Comparison of ENCODE assay signal across 9 cellular contexts in the genomic region with DNA sequence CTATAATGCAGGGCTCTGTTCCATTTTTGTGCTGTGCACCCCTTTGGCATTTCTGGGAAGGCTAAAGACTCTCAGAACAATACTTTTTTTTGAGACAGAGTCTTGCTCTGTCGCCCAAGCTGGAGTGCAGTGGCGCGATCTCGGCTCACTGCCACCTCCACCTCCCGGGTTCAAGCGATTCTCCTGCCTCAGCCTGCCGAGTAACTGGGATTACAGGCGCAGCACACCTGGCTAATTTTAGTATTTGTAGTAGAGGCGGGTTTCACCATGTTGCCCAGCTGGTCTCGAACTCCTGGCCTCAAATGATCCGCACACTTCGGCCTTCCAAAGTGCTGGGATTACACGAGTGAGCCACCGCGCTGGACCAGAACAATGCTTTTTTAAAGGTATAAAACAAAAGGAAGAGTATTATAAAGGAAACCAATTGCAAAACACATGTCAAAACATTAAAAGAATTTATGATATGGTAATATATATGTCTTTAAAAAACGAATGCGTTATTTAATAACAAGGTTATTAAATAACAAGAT. TPM values are rescaled to one million over a fixed set of nuclear protein-coding genes. Genes with fewer than 3 reads are reported as not detected.
DNase-seq lines count a peak whose midpoint lies in the region; ATAC-seq and TF ChIP-seq lines count a peak whose summit lies in the region.
"Had no signal": no experiment of that assay in that cellular context is flagged by ENCODE, and none has a peak within 500 bp of the region (broad histone marks: within the 10 kb centered on the region; RNA-seq: fewer than 3 reads in every experiment).

No MANE protein-coding gene starts in this region.

- H3K27me3 Mint-ChIP-seq in CD4-positive, CD25-positive, alpha-beta regulatory T cell, result peaks cover 5% of the 10 kb centered on the region

- no peaks in the 10 kb centered on the region for H3K79me1 ChIP-seq in neuronal stem cell (ENCODE audit: low read depth, low read length)

- H2BK15ac ChIP-seq in neuronal stem cell (ENCODE audit: low read length), result no peak overlapping the region

- no peak overlapping the region for H2AK5ac ChIP-seq in neuronal stem cell (ENCODE audit: low read depth, low read length)

- peak overlapping the region; percentile 84 to 95 (median 91) for H3K27ac Mint-ChIP-seq in CD4-positive, CD25-positive, alpha-beta regulatory T cell

- no peak overlapping the region for H2BK5ac ChIP-seq in neuronal stem cell (ENCODE audit: low read length)

- H3K18ac ChIP-seq in neuronal stem cell (ENCODE audit: low read length), result no peak overlapping the region

- H3K9ac ChIP-seq in MM.1S (ENCODE audit: low read length), result peak overlapping the region; percentile 86
- H3K9ac ChIP-seq in neuronal stem cell (ENCODE audit: low read depth, low read length, poor library complexity), result no peak overlapping the region

- H2AFZ ChIP-seq in MM.1S (ENCODE audit: low read length) (peak overlapping the region; percentile 79), neuronal stem cell (ENCODE audit: low read length) (no peak overlapping the region)

- DNase-seq in CD4-positive, CD25-positive, alpha-beta regulatory T cell, result no peak
- DNase-seq in MM.1S (peak; percentile 9), neuronal stem cell (ENCODE audit: low spot score) (no peak), GM10248 (ENCODE audit: extremely low spot score) (no peak), superior temporal gyrus (ENCODE audit: extremely low spot score) (no peak), NCI-H2171 (lab: John Stamatoyannopoulos, UW) (no peak), LoVo (ENCODE audit: low spot score) (no peak)
- DNase-seq in effector memory CD4-positive, alpha-beta T cell, result no peak
- DNase-seq: WERI-Rb-1 had no signal

- H2BK12ac ChIP-seq in neuronal stem cell (ENCODE audit: low read length), result no peak overlapping the region

- POLR2A ChIA-PET in GM10248 (lab: Yijun Ruan, JAX), result no interaction called here

- H3K4me2 ChIP-seq in MM.1S (ENCODE audit: low read depth, low read length) (peak overlapping the region; percentile 86), neuronal stem cell (ENCODE audit: insufficient read depth, low read length, poor library complexity, severe bottlenecking) (peak overlapping the region; percentile 96)

- H3K4ac ChIP-seq in neuronal stem cell (ENCODE audit: low read length), result no peak overlapping the region

- TF ChIP-seq CTCF in MM.1S (IDR thresholded peaks at IDR 0.05; ENCODE audit: low read length) (no peak), GM10248 (IDR thresholded peaks at IDR 0.05; ENCODE audit: control extremely low read depth, extremely low read depth, low read depth, missing control alignments) (no peak)

- no peak for ATAC-seq in CD4-positive, CD25-positive, alpha-beta regulatory T cell (ENCODE audit: low read depth in 2 of 2)

- H3K4me1 Mint-ChIP-seq in CD4-positive, CD25-positive, alpha-beta regulatory T cell, result peaks cover 18 to 53% (median 36%) of the 10 kb centered on the region in 4 donors

- H3K4me3 ChIP-seq in CD4-positive, CD25-positive, alpha-beta regulatory T cell (ENCODE audit: low read depth, low read length), result peak overlapping the region; percentile 88
- H3K4me3 ChIP-seq in MM.1S (ENCODE audit: low read length) (peak overlapping the region; percentile 80), neuronal stem cell (ENCODE audit: low read length in 2 of 2) (no peak overlapping the region)
- H3K4me3 ChIP-seq in effector memory CD4-positive, alpha-beta T cell (ENCODE audit: insufficient read depth, low read depth, low read length, poor library complexity, severe bottlenecking), result peak overlapping the region; percentile 91

- H3K9me3 Mint-ChIP-seq in CD4-positive, CD25-positive, alpha-beta regulatory T cell, result peaks cover 0 to 3% (median 0%) of the 10 kb centered on the region in 7 donors

- no peak overlapping the region for H4K8ac ChIP-seq in neuronal stem cell (ENCODE audit: low read depth, low read length)

- H3K4me1 ChIP-seq in CD4-positive, CD25-positive, alpha-beta regulatory T cell (ENCODE audit: control insufficient read depth, insufficient read depth, low read length, poor library complexity, severe bottlenecking), result peaks cover 41% of the 10 kb centered on the region
- H3K4me1 ChIP-seq in MM.1S (ENCODE audit: low read length) (peaks cover 28% of the 10 kb centered on the region), neuronal stem cell (ENCODE audit: control insufficient read depth in 2 of 2, insufficient read depth in 1 of 2, low read depth in 1 of 2, low read length in 2 of 2) (peaks cover 0 to 5% of the 10 kb centered on the region in 2 donors)
- H3K4me1 ChIP-seq in effector memory CD4-positive, alpha-beta T cell (ENCODE audit: control insufficient read depth, insufficient read depth, low read length, poor library complexity, severe bottlenecking), result peaks cover 21% of the 10 kb centered on the region

- H3K36me3 Mint-ChIP-seq in CD4-positive, CD25-positive, alpha-beta regulatory T cell, result peaks cover 14% of the 10 kb centered on the region

- H4K20me1 ChIP-seq in MM.1S (ENCODE audit: insufficient read depth, low read length), result no peaks in the 10 kb centered on the region

- no peak overlapping the region for H2BK120ac ChIP-seq in neuronal stem cell (ENCODE audit: low read depth, low read length)

- H4K91ac ChIP-seq in neuronal stem cell (ENCODE audit: low read depth, low read length, poor library complexity), result no peak overlapping the region

- peaks cover 7% of the 10 kb centered on the region for H3K36me3 ChIP-seq in CD4-positive, CD25-positive, alpha-beta regulatory T cell (ENCODE audit: control insufficient read depth, insufficient read depth, low read length)
- H3K36me3 ChIP-seq in MM.1S (replicated peaks; ENCODE audit: insufficient read depth, low read length), result no peaks in the 10 kb centered on the region
- peaks cover 5% of the 10 kb centered on the region for H3K36me3 ChIP-seq in effector memory CD4-positive, alpha-beta T cell (ENCODE audit: control insufficient read depth, insufficient read depth, low read length)
- H3K36me3 ChIP-seq in neuronal stem cell (replicated peaks in 1 of 2; ENCODE audit: control insufficient read depth in 2 of 2, insufficient read depth in 2 of 2, low read length in 2 of 2), result no peaks in the 10 kb centered on the region
- H3K36me3 ChIP-seq: WERI-Rb-1 had no signal

- H3K9me3 ChIP-seq in CD4-positive, CD25-positive, alpha-beta regulatory T cell (ENCODE audit: control insufficient read depth in 2 of 2, low read length in 2 of 2), result no peaks in the 10 kb centered on the region
- H3K9me3 ChIP-seq in MM.1S (replicated peaks; ENCODE audit: insufficient read depth, low read length), result no peaks in the 10 kb centered on the region
- H3K9me3 ChIP-seq in effector memory CD4-positive, alpha-beta T cell (ENCODE audit: control insufficient read depth, low read length), result no peaks in the 10 kb centered on the region
- no peaks in the 10 kb centered on the region for H3K9me3 ChIP-seq in neuronal stem cell (replicated peaks in 1 of 2; ENCODE audit: control insufficient read depth in 2 of 2, insufficient read depth in 1 of 2, low read depth in 1 of 2, low read length in 2 of 2)

- H3K79me2 ChIP-seq in MM.1S (ENCODE audit: low read length), result peaks cover 46% of the 10 kb centered on the region

- H3K9me2 ChIP-seq in MM.1S (replicated peaks; ENCODE audit: insufficient read depth, low read length), result no peaks in the 10 kb centered on the region

- H3K27ac ChIP-seq in CD4-positive, CD25-positive, alpha-beta regulatory T cell (ENCODE audit: insufficient read depth, low read length, poor library complexity, severe bottlenecking), result peak overlapping the region; percentile 73
- peak overlapping the region; percentile 87; the same call in 1 of the 2 replicates for H3K27ac ChIP-seq in MM.1S (ENCODE audit: low read length)
- peak overlapping the region; percentile 80 for H3K27ac ChIP-seq in effector memory CD4-positive, alpha-beta T cell (ENCODE audit: insufficient read depth, low read length, poor library complexity, severe bottlenecking)
- no peak overlapping the region for H3K27ac ChIP-seq in neuronal stem cell (replicated peaks; ENCODE audit: low read length)
- H3K27ac ChIP-seq: WERI-Rb-1 had no signal

- no peak overlapping the region for H3K14ac ChIP-seq in neuronal stem cell (ENCODE audit: low read length)

- peaks cover 41% of the 10 kb centered on the region for H3F3A ChIP-seq in MM.1S (ENCODE audit: insufficient read depth, low read length)

- H3K23ac ChIP-seq in neuronal stem cell (ENCODE audit: low read depth, low read length, poor library complexity), result no peak overlapping the region

- peak overlapping the region; percentile 88 to 99 (median 97) for H3K4me3 Mint-ChIP-seq in CD4-positive, CD25-positive, alpha-beta regulatory T cell

- CTCF ChIA-PET in GM10248 (lab: Yijun Ruan, JAX), result interaction anchor here (0.7 to 2.2 kb wide), 7 partner anchors 8 to 25 kb away, joined by 3 to 11 read pairs (median 5); no protein-coding TSS in a partner anchor

- H3K27me3 ChIP-seq in CD4-positive, CD25-positive, alpha-beta regulatory T cell (ENCODE audit: control insufficient read depth, insufficient read depth, low read length), result no peaks in the 10 kb centered on the region
- H3K27me3 ChIP-seq in MM.1S (replicated peaks; ENCODE audit: insufficient read depth, low read length) (no peaks in the 10 kb centered on the region), neuronal stem cell (ENCODE audit: control insufficient read depth in 3 of 3, insufficient read depth in 3 of 3, low read depth in 1 of 3, low read length in 3 of 3) (peaks cover 0 to 36% (median 15%) of the 10 kb centered on the region in 3 experiments)
- H3K27me3 ChIP-seq in effector memory CD4-positive, alpha-beta T cell (replicated peaks; ENCODE audit: control insufficient read depth, insufficient read depth, low read length, poor library complexity, severe bottlenecking), result no peaks in the 10 kb centered on the region

- no CpG with 5 or more reads among the region's 17 CpGs for WGBS in neuronal stem cell (ENCODE audit: extremely low coverage in 2 of 2, insufficient read length in 2 of 2, insufficient replicate concordance in 1 of 2), 2 donors

RNA-seq across cellular contexts. Expression of a gene that starts 1.0 kb away (rescaled TPM):
- 47.3 TPM for total RNA-seq in CD4-positive, CD25-positive, alpha-beta regulatory T cell
- 100 to 1,000 TPM in 3 of 4 donors, 10 to 100 TPM in 1; 98.4 to 160 (median 127) TPM for polyA plus RNA-seq in CD4-positive, CD25-positive, alpha-beta regulatory T cell
- 0.47 TPM for polyA plus RNA-seq in neuronal stem cell (2013, experiment 1 of 2)
- 0.48 TPM for polyA plus RNA-seq in neuronal stem cell (2013, experiment 2 of 2)

RNA-seq across cellular contexts. Expression of a gene that starts 48.6 kb away (rescaled TPM):
- 66.3 TPM for total RNA-seq in CD4-positive, CD25-positive, alpha-beta regulatory T cell
- 10 to 100 TPM; 37.9 to 53.1 (median 46.3) TPM for polyA plus RNA-seq in CD4-positive, CD25-positive, alpha-beta regulatory T cell
- polyA plus RNA-seq in neuronal stem cell (2013, experiment 1 of 2), result 32.4 TPM
- polyA plus RNA-seq in neuronal stem cell (2013, experiment 2 of 2), result 32.6 TPM

Comparison
In these comparisons a context has a peak if more than half of its experiments do, and no peak if none do; other contexts are left out.
1. H3K4me3 ChIP-seq: peak in CD4-positive, CD25-positive, alpha-beta regulatory T cell (single experiment), MM.1S (single experiment) and effector memory CD4-positive, alpha-beta T cell (single experiment); none in neuronal stem cell (0 of 2).